Comparison of ENCODE assay signal across 19 cellular contexts in genomic region chr6:43803055-43803782, GRCh38. TPM values are rescaled to one million over a fixed set of nuclear protein-coding genes. Genes with fewer than 3 reads are reported as not detected.
DNase-seq lines count a peak whose midpoint lies in the region; ATAC-seq, FAIRE-seq and TF ChIP-seq lines count a peak whose summit lies in the region.
"Had no signal": no experiment of that assay in that cellular context is flagged by ENCODE, and none has a peak within 500 bp of the region (broad histone marks: within the 10 kb centered on the region; RNA-seq: fewer than 3 reads in every experiment).

No MANE protein-coding gene starts in this region.

- no peak overlapping the region for H2AFZ ChIP-seq in IMR-90 (replicated peaks; ENCODE audit: low read length, poor library complexity)
- H2AFZ ChIP-seq in H1 (ENCODE audit: low read length), result no peak overlapping the region

- no peaks in the 10 kb centered on the region for H3K9me3 Mint-ChIP-seq in HFFc6
- H3K9me3 Mint-ChIP-seq: activated T-helper 1 cell treated with anti-CD3 and anti-CD28 coated beads, Interleukin-12 subunit alpha, Interleukin-12 subunit beta, Interleukin-2, Interleukin-4 antibody, amounts not matched to agents 30 ng/mL and 10 ng/mL and 1 ng/mL, durations not matched to agents 14 hours and 24 hours and 36 hours had no signal

- POLR2A ChIA-PET in A549 (lab: Yijun Ruan, JAX) (no interaction called here), IMR-90 (lab: Charles Lee; ENCODE audit: unreplicated experiment) (interaction anchor here (0.6 kb wide), 1 partner anchor 14 kb away, joined by 10 read pairs; no protein-coding TSS in a partner anchor), H1 (lab: Charles Lee; ENCODE audit: partially characterized antibody) (interaction anchor here (0.8 to 1.1 kb wide), 2 partner anchors 29 to 151 kb away, joined by 3 read pairs; no protein-coding TSS in a partner anchor)

- DNase-seq in A549 (ENCODE audit: low read depth in 1 of 2, low spot score in 1 of 2) (no peak), IMR-90 (no peak), H1 (ENCODE audit: low read depth in 1 of 2, low spot score in 2 of 2) (no peak), right lobe of liver (no peak), HFFc6 (no peak), ACHN (no peak)
- DNase-seq: activated CD4-positive, alpha-beta T cell treated with anti-CD3 and anti-CD28 coated beads, Interleukin-2, amount 50 U/mL, for 1 hour; H7; NCI-H187 treated with DMSO at 0.1 percent for 48 hours; NCI-H748 treated with DMSO at 0.1 percent for 48 hours; stimulated activated naive CD4-positive, alpha-beta T cell treated with Interleukin-2 at 50 U/mL for 16 hours; uterus had no signal

- H3K79me1 ChIP-seq in IMR-90 (ENCODE audit: low read depth in 1 of 2, low read length in 2 of 2), result no peaks in the 10 kb centered on the region
- no peaks in the 10 kb centered on the region for H3K79me1 ChIP-seq in H1 (ENCODE audit: low read depth, low read length)

- TF ChIP-seq CTCF in A549 (IDR thresholded peaks at IDR 0.05), result no peak
- TF ChIP-seq CTCF in IMR-90 (conservative IDR thresholded peaks at IDR 0.05; ENCODE audit: low read depth, low read length), result no peak
- no peak for TF ChIP-seq CTCF in H1 (IDR thresholded peaks at IDR 0.05; ENCODE audit: control extremely low read depth in 1 of 3, insufficient read depth in 1 of 3, low read depth in 1 of 3, low read length in 3 of 3)
- no peak for TF ChIP-seq CTCF in right lobe of liver (IDR thresholded peaks at IDR 0.05)
- TF ChIP-seq CTCF in HFFc6 (IDR thresholded peaks at IDR 0.05), result no peak

- TF ChIP-seq POLR2A in A549 (IDR thresholded peaks at IDR 0.05; ENCODE audit: low read length), result no peak
- TF ChIP-seq POLR2A in IMR-90 (IDR thresholded peaks at IDR 0.05; ENCODE audit: low read depth, low read length), result no peak
- TF ChIP-seq POLR2A in H1 (IDR thresholded peaks at IDR 0.05; ENCODE audit: control extremely low read depth in 1 of 2, low read depth in 2 of 2, low read length in 2 of 2), result no peak
- no peak for TF ChIP-seq POLR2A in right lobe of liver (IDR thresholded peaks at IDR 0.05)

- H3K4me2 ChIP-seq in A549 (peak overlapping the region; percentile 40), IMR-90 (ENCODE audit: low read depth, low read length) (0 out of 2 replicates have a peak overlapping the region, but pooled peaks have one; percentile 29), H1 (ENCODE audit: insufficient read depth in 1 of 2, low read depth in 2 of 2, low read length in 2 of 2) (no peak overlapping the region)
- H3K4me2 ChIP-seq: smooth muscle cell had no signal

- WGBS in A549 (ENCODE audit: missing lambda C conversion rate), result 61% methylated on average over 6 of the region's 6 CpGs
- WGBS in IMR-90 (ENCODE audit: extremely low coverage in 2 of 2, insufficient read length in 1 of 2), 2 experiments, result no CpG with 5 or more reads among the region's 6 CpGs
- WGBS in H1 (ENCODE audit: extremely low coverage in 1 of 2, insufficient coverage in 1 of 2, insufficient read length in 1 of 2, insufficient replicate concordance in 2 of 2, low coverage in 1 of 2, low lambda C conversion rate in 2 of 2, missing lambda C conversion rate in 1 of 2), 2 experiments, result 72% methylated on average over 6 of the region's 6 CpGs; no CpG with 5 or more reads in 1 of the 2 experiments
- WGBS in right lobe of liver (ENCODE audit: insufficient coverage, low coverage, low lambda C conversion rate, missing lambda C conversion rate), result 26% methylated on average over 4 of the region's 6 CpGs

- dilution Hi-C loops in IMR-90 (cut with HindIII; ENCODE audit: low sequenced_read_pairs, unreplicated experiment), result no loop called here

- peaks cover 1% of the 10 kb centered on the region for H3K27me3 Mint-ChIP-seq in HFFc6 (ENCODE audit: insufficient read depth)

- H4K5ac ChIP-seq in IMR-90 (ENCODE audit: low read depth, low read length), result peak overlapping the region; percentile 50; the same call in 1 of the 2 replicates
- no peak overlapping the region for H4K5ac ChIP-seq in H1 (ENCODE audit: insufficient read length, low read depth, low read length)

- no peaks in the 10 kb centered on the region for H3K79me2 ChIP-seq in H1 (ENCODE audit: control insufficient read depth in 1 of 2, insufficient read depth in 2 of 2, low read length in 2 of 2)

- no peak overlapping the region for H3K23ac ChIP-seq in IMR-90 (ENCODE audit: low read depth, low read length)
- H3K23ac ChIP-seq in H1 (ENCODE audit: insufficient read length), result no peak overlapping the region

- H3K36me3 Mint-ChIP-seq in HFFc6 (ENCODE audit: low read depth), result no peaks in the 10 kb centered on the region

- H2BK15ac ChIP-seq in IMR-90 (ENCODE audit: low read depth, low read length) (no peak overlapping the region), H1 (ENCODE audit: low read length) (no peak overlapping the region)

- intact Hi-C loops in IMR-90 (cut with micrococcal nuclease) (no loop called here), right lobe of liver (cut with DNase I) (no loop called here)

- no peak for TF ChIP-seq RAD21 in A549 (conservative IDR thresholded peaks at IDR 0.05 in 1 of 2, IDR thresholded peaks at IDR 0.05 in 1 of 2)
- TF ChIP-seq RAD21 in IMR-90 (IDR thresholded peaks at IDR 0.05; ENCODE audit: low read length), result no peak
- no peak for TF ChIP-seq RAD21 in H1 (IDR thresholded peaks at IDR 0.05 in 1 of 2, conservative IDR thresholded peaks at IDR 0.05 in 1 of 2; ENCODE audit: low read depth in 2 of 2, low read length in 2 of 2)

- BruUV-seq in IMR-90 (replicated peaks; lab: Mats Ljungman, UMichigan), result no TSS peak

- H3K18ac ChIP-seq in IMR-90 (ENCODE audit: low read depth, low read length), result peak overlapping the region; percentile 92
- no peak overlapping the region for H3K18ac ChIP-seq in H1 (ENCODE audit: extremely low read depth, low read length)

- H3K4me3 ChIP-seq in A549, result no peak overlapping the region
- H3K4me3 ChIP-seq in IMR-90 (ENCODE audit: insufficient read depth, low read depth, low read length), result no peak overlapping the region
- H3K4me3 ChIP-seq in H1 (ENCODE audit: extremely low read depth in 1 of 4, insufficient read depth in 2 of 4, low read depth in 3 of 4, low read length in 4 of 4), result no peak overlapping the region
- H3K4me3 ChIP-seq in right lobe of liver, result no peak overlapping the region
- H3K4me3 ChIP-seq: adrenal gland, esophagus muscularis mucosa, lung, smooth muscle cell, uterus had no signal

- TF ChIP-seq EP300 in A549 (IDR thresholded peaks at IDR 0.05) (no peak), H1 (IDR thresholded peaks at IDR 0.05; ENCODE audit: borderline replicate concordance in 1 of 2, low read depth in 2 of 2, low read length in 2 of 2) (no peak)

- H4K91ac ChIP-seq in IMR-90 (ENCODE audit: insufficient read depth, low read depth, low read length) (0 out of 2 replicates have a peak overlapping the region, but pooled peaks have one; percentile 20), H1 (replicated peaks; ENCODE audit: insufficient read length, low read length) (no peak overlapping the region)

- no peak overlapping the region for H2BK12ac ChIP-seq in H1 (ENCODE audit: low read depth, low read length)

- H4K20me1 ChIP-seq in IMR-90 (ENCODE audit: insufficient read depth, low read length), result no peaks in the 10 kb centered on the region
- no peaks in the 10 kb centered on the region for H4K20me1 ChIP-seq in H1 (replicated peaks in 1 of 2; ENCODE audit: control insufficient read depth in 1 of 2, insufficient read depth in 2 of 2, low read length in 2 of 2)

- H3K36me3 ChIP-seq in IMR-90 (ENCODE audit: control insufficient read depth, insufficient read depth, low read length) (no peaks in the 10 kb centered on the region), H1 (ENCODE audit: control insufficient read depth in 2 of 4, insufficient read depth in 4 of 4, low read length in 3 of 4) (no peaks in the 10 kb centered on the region), right lobe of liver (no peaks in the 10 kb centered on the region)
- H3K36me3 ChIP-seq: adrenal gland, esophagus muscularis mucosa, uterus had no signal

- in situ Hi-C loops in IMR-90 (cut with MboI; ENCODE audit: low sequenced_read_pairs), result no loop called here
- in situ Hi-C loops in ACHN (cut with HindIII; ENCODE audit: low pct_ligation_motif_present, low pct_unique_long_range_greater_than_20kb, low sequenced_read_pairs), result no loop called here

- peak overlapping the region; percentile 49 to 79; a peak in 5 of 6 replicates for H3K27ac ChIP-seq in A549
- H3K27ac ChIP-seq in IMR-90 (ENCODE audit: insufficient read depth, low read length), result peak overlapping the region; percentile 34; the same call in 1 of the 2 replicates
- no peak overlapping the region for H3K27ac ChIP-seq in H1 (ENCODE audit: low read depth, low read length)
- H3K27ac ChIP-seq in right lobe of liver, result peak overlapping the region; percentile 84 to 92 (median 89)
- H3K27ac ChIP-seq: adrenal gland, esophagus muscularis mucosa, uterus had no signal

- H2AK9ac ChIP-seq in IMR-90 (replicated peaks; ENCODE audit: low read depth, low read length, poor library complexity), result no peak overlapping the region

- CTCF ChIA-PET in A549 (lab: Yijun Ruan, JAX), result interaction anchor here (0.9 to 1.1 kb wide), 2 partner anchors 29 to 272 kb away, joined by 3 to 4 read pairs; no protein-coding TSS in a partner anchor
- CTCF ChIA-PET in IMR-90 (lab: Yijun Ruan, JAX), result no interaction called here
- CTCF ChIA-PET in H1 (lab: Charles Lee; ENCODE audit: partially characterized antibody), result interaction anchor here (0.6 to 3.1 kb wide), 7 partner anchors 14 to 277 kb away, joined by 3 to 17 read pairs (median 5); partner anchors contain the start of gene VEGFA

- no peaks in the 10 kb centered on the region for H3K23me2 ChIP-seq in H1 (ENCODE audit: low read depth, low read length)

- no peak overlapping the region for H3K4me3 Mint-ChIP-seq in HFFc6
- H3K4me3 Mint-ChIP-seq: activated T-helper 1 cell treated with anti-CD3 and anti-CD28 coated beads, Interleukin-12 subunit alpha, Interleukin-12 subunit beta, Interleukin-2, Interleukin-4 antibody, amounts not matched to agents 30 ng/mL and 10 ng/mL and 1 ng/mL, durations not matched to agents 14 hours and 24 hours and 36 hours had no signal

- H3K9me1 ChIP-seq in IMR-90 (ENCODE audit: insufficient read depth, low read length), result peaks cover 15% of the 10 kb centered on the region

- no peak overlapping the region; the same call in 1 of the 2 replicates for H2AK5ac ChIP-seq in IMR-90 (ENCODE audit: low read depth, low read length)
- no peak overlapping the region for H2AK5ac ChIP-seq in H1 (ENCODE audit: low read depth, low read length)

- H3K9me3 ChIP-seq in A549, result no peaks in the 10 kb centered on the region
- no peaks in the 10 kb centered on the region for H3K9me3 ChIP-seq in IMR-90 (ENCODE audit: control insufficient read depth, insufficient read depth, low read length)
- H3K9me3 ChIP-seq in H1 (ENCODE audit: insufficient read depth in 2 of 2, low read depth in 1 of 2, low read length in 1 of 2), result no peaks in the 10 kb centered on the region
- H3K9me3 ChIP-seq in right lobe of liver, result no peaks in the 10 kb centered on the region
- H3K9me3 ChIP-seq: adrenal gland, esophagus muscularis mucosa, uterus had no signal

- H3K56ac ChIP-seq in IMR-90 (ENCODE audit: extremely low read depth, insufficient read depth, low read length) (no peak overlapping the region), H1 (replicated peaks; ENCODE audit: insufficient read length, low read depth, low read length) (no peak overlapping the region)

- no peak overlapping the region for H2BK20ac ChIP-seq in IMR-90 (ENCODE audit: low read depth, low read length)
- H2BK20ac ChIP-seq in H1 (ENCODE audit: low read length), result no peak overlapping the region

- H3K4me1 ChIP-seq in A549 (peaks cover 76% of the 10 kb centered on the region), IMR-90 (ENCODE audit: control insufficient read depth, insufficient read depth, low read length) (peaks cover 40% of the 10 kb centered on the region), H1 (replicated peaks in 1 of 4; ENCODE audit: control insufficient read depth in 3 of 4, insufficient read depth in 4 of 4, low read length in 3 of 4) (no peaks in the 10 kb centered on the region; a peak in 1 of 7 replicates), right lobe of liver (peaks cover 0 to 87% (median 38%) of the 10 kb centered on the region in 4 donors)
- H3K4me1 ChIP-seq: uterus had no signal

- H3K9ac ChIP-seq in IMR-90 (ENCODE audit: low read depth, low read length), result peak overlapping the region; percentile 10; the same call in 1 of the 2 replicates
- H3K9ac ChIP-seq in H1 (replicated peaks in 1 of 4; ENCODE audit: extremely low read depth in 1 of 4, low read depth in 3 of 4, low read length in 3 of 4), result no peak overlapping the region

- ATAC-seq in A549, result no peak
- ATAC-seq in IMR-90 (ENCODE audit: low read depth), result no peak
- no peak for ATAC-seq in right lobe of liver
- no peak for ATAC-seq in HG02973 (IDR thresholded peaks at IDR 0.05; ENCODE audit: unreplicated experiment)
- ATAC-seq in GM21447 (IDR thresholded peaks at IDR 0.05; ENCODE audit: unreplicated experiment), result no peak

- H3K27me3 ChIP-seq in IMR-90 (ENCODE audit: control insufficient read depth, insufficient read depth, low read length) (0 out of 2 replicates have a peak, but pooled peaks cover 2% of the 10 kb centered on the region), H1 (replicated peaks in 1 of 4; ENCODE audit: control insufficient read depth in 3 of 4, extremely low read depth in 1 of 4, insufficient read depth in 3 of 4, low read length in 3 of 4) (no peaks in the 10 kb centered on the region; a peak in 1 of 7 replicates), right lobe of liver (no peaks in the 10 kb centered on the region)
- H3K27me3 ChIP-seq: adrenal gland, esophagus muscularis mucosa, uterus had no signal

- H2BK120ac ChIP-seq in IMR-90 (ENCODE audit: low read depth, low read length) (0 out of 2 replicates have a peak overlapping the region, but pooled peaks have one; percentile 26), H1 (replicated peaks; ENCODE audit: low read depth, low read length) (no peak overlapping the region)

- H4K8ac ChIP-seq in IMR-90 (ENCODE audit: low read depth in 2 of 2, low read length in 2 of 2), result no peak overlapping the region
- no peak overlapping the region for H4K8ac ChIP-seq in H1 (ENCODE audit: extremely low read depth, insufficient read depth, low read length)

- H3K4me1 Mint-ChIP-seq in HFFc6 (ENCODE audit: low read depth), result peaks cover 33% of the 10 kb centered on the region

- H3K4ac ChIP-seq in IMR-90 (ENCODE audit: low read depth, low read length), result 0 out of 2 replicates have a peak overlapping the region, but pooled peaks have one; percentile 5
- no peak overlapping the region for H3K4ac ChIP-seq in H1 (replicated peaks; ENCODE audit: insufficient read length, low read depth, low read length)

- H2BK5ac ChIP-seq in IMR-90 (ENCODE audit: low read depth, low read length, poor library complexity, severe bottlenecking), result no peak overlapping the region
- H2BK5ac ChIP-seq in H1 (ENCODE audit: low read depth, low read length), result no peak overlapping the region

- FAIRE-seq in A549 (lab: Jason Lieb, UNC) (no peak), H1 (lab: Jason Lieb, UNC) (no peak)

- H3K27ac Mint-ChIP-seq in HFFc6, result no peak overlapping the region
- H3K27ac Mint-ChIP-seq: activated T-helper 1 cell treated with anti-CD3 and anti-CD28 coated beads, Interleukin-12 subunit alpha, Interleukin-12 subunit beta, Interleukin-2, Interleukin-4 antibody, amounts not matched to agents 30 ng/mL and 10 ng/mL and 1 ng/mL, durations not matched to agents 14 hours and 24 hours and 36 hours had no signal

- H3K14ac ChIP-seq in IMR-90 (replicated peaks; ENCODE audit: low read depth, low read length) (no peak overlapping the region), H1 (ENCODE audit: insufficient read length) (no peak overlapping the region)

RNA-seq across cellular contexts. Expression of gene VEGFA, which starts 33.2 kb away (rescaled TPM):
- polyA plus RNA-seq in A549 (2011; rRNA removed) (83.7 and 101 TPM in 2 replicates), A549 (2017; fragmentation: RNase III; extraction: RNeasy Plus Mini Kit Qiagen cat#74134 plus additional on column Dnase treatment) (35.4 to 41.1 TPM (median 35.8 TPM) in 3 replicates), IMR-90 (2012; rRNA removed) (211 and 234 TPM in 2 replicates), H1 (2011; rRNA removed) (58.5 and 78.3 TPM in 2 replicates)
- 71.6 and 78.6 TPM in 2 replicates for polyA plus RNA-seq in A549 (2012; cell fraction: cytosol; rRNA removed)
- 87.2 and 111 TPM in 2 replicates for polyA plus RNA-seq in A549 (2012; cell fraction: nucleus; rRNA removed)
- polyA minus RNA-seq in A549 (2011; rRNA and poly(A)+ RNA removed), result 125 and 135 TPM in 2 replicates
- total RNA-seq in IMR-90 (2012; rRNA removed) (156 and 190 TPM in 2 replicates), right lobe of liver (100 to 1,000 TPM in 5 of 6 experiments, 10 to 100 TPM in 1; 91.3 to 571 (median 132) TPM)
- 69.3 and 213 TPM in 2 replicates for polyA plus RNA-seq in IMR-90 (2012; cell fraction: cytosol; rRNA removed)
- polyA plus RNA-seq in IMR-90 (2012; cell fraction: nucleus; rRNA removed; ENCODE audit: low replicate concordance), result 853 and 1,420 TPM in 2 replicates
- 40.7 and 42.2 TPM in 2 replicates for total RNA-seq in H1 (2021; fragmentation: NEBNext Ultra II Directional; extraction: Animal tissue kit (Norgen Biotek cat#: 25700))
- 91.7 TPM for polyA plus RNA-seq in H1 (2011; cell fraction: cytosol; rRNA removed)
- polyA plus RNA-seq in H1 (2011; cell fraction: nucleus; rRNA removed), result 197 TPM
- polyA plus RNA-seq in H1 (2012, experiment 1 of 2), result 39.9 to 45.4 TPM (median 43.0 TPM) in 4 replicates
- 28.1 TPM for polyA plus RNA-seq in H1 (2012, experiment 2 of 2)
- polyA plus RNA-seq in H1 (2013, experiment 1 of 2), result 33.6 TPM
- 37.0 TPM for polyA plus RNA-seq in H1 (2013, experiment 2 of 2)
- polyA minus RNA-seq in H1 (2011; rRNA and poly(A)+ RNA removed), result 167 and 198 TPM in 2 replicates
- 42.9 TPM for polyA minus RNA-seq in H1 (2011; cell fraction: cytosol; rRNA and poly(A)+ RNA removed)
- polyA minus RNA-seq in H1 (2011; cell fraction: nucleus; rRNA and poly(A)+ RNA removed), result 91.6 TPM
- total RNA-seq in HFFc6 (2021; fragmentation: NEBNext Ultra II Directional; extraction: Animal tissue kit (Norgen Biotek cat#: 25700)), result 10 to 100 TPM; 26.0 to 37.4 (median 28.3) TPM

Comparison
In these comparisons a context has a peak if more than half of its experiments do, and no peak if none do; other contexts are left out.
1. H3K4me2 ChIP-seq: peak in A549 (single experiment) and IMR-90 (single experiment); none in H1 (0 of 2).
2. Of the 18 proteins assayed by ChIP-seq in both H1 and A549: peak only in H1: none; only in A549: none; in both: CEBPB; in neither: 17.